Comparison of ENCODE assay signal across 7 cellular contexts in the genomic region with DNA sequence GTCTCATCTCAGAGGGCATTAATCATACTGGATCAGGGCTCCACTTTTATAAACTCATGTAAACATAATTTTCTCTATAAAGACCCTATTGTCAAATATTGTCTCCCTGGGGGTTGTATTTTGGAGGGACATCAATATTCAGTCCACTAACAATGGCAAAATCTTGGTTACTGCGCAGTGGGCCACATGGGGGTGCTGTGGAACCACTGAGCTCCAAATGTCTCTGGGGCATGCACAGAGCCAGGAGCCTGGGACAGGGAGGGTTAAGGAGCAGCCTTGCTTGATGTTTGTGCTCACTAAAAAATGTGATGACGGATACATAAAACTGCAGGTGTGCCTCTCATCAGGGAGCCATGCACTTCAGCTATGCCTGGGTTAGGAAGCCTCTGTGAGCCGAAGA.
A peak's percentile ranks its signal among the peaks of the same experiment; 100 is the strongest.
DNase-seq lines count a peak whose midpoint lies in the region; ATAC-seq and TF ChIP-seq lines count a peak whose summit lies in the region.

No MANE protein-coding gene starts in this region.

- H3K9me3 ChIP-seq in PC-9 (ENCODE audit: insufficient read depth, low read depth) (no peaks in the 10 kb centered on the region), tibial artery (no peaks in the 10 kb centered on the region)

- no peaks in the 10 kb centered on the region for H3K36me3 ChIP-seq in PC-9 (ENCODE audit: low read depth)
- H3K36me3 ChIP-seq in tibial artery = no peaks in the 10 kb centered on the region

- H3K79me2 ChIP-seq in PC-9 (ENCODE audit: low read depth) = no peaks in the 10 kb centered on the region

- intact Hi-C loops in PC-9 (cut with micrococcal nuclease; ENCODE audit: unreplicated experiment) (loop anchor here (5.0 to 10.0 kb wide), 6 partner anchors 177 to 637 kb away; no protein-coding TSS in a partner anchor), tibial artery (cut with DNase I; ENCODE audit: low total_unique reads) (no loop called here)

- ATAC-seq in GM21737 (IDR thresholded peaks at IDR 0.05; ENCODE audit: unreplicated experiment) = no peak

- no peak overlapping the region for H3K27ac ChIP-seq in PC-9
- H3K27ac ChIP-seq in tibial artery = no peak overlapping the region

- in situ Hi-C loops in GM13976 (cut with MboI; ENCODE audit: low sequenced_read_pairs, unreplicated experiment) = no loop called here
- in situ Hi-C loops in astrocyte of the spinal cord (cut with HindIII; ENCODE audit: low sequenced_read_pairs) = no loop called here

- BruUV-seq in PC-9 (replicated peaks; lab: Mats Ljungman, UMichigan) = no TSS peak

- no peak overlapping the region for H3K4me3 ChIP-seq in PC-9
- H3K4me3 ChIP-seq in astrocyte of the spinal cord (ENCODE audit: low read depth, low read length) = no peak overlapping the region
- no peak overlapping the region for H3K4me3 ChIP-seq in tibial artery

- H3F3A ChIP-seq in PC-9 (ENCODE audit: insufficient read depth, low read depth) = no peaks in the 10 kb centered on the region

- no peak overlapping the region for H2AFZ ChIP-seq in PC-9

- H3K9me2 ChIP-seq in PC-9 (ENCODE audit: insufficient read depth) = no peaks in the 10 kb centered on the region

- H3K27me3 ChIP-seq in PC-9 (ENCODE audit: insufficient read depth, low read depth) (no peaks in the 10 kb centered on the region), tibial artery (no peaks in the 10 kb centered on the region)

- TF ChIP-seq CTCF in GM13976 (IDR thresholded peaks at IDR 0.05; ENCODE audit: borderline replicate concordance, control extremely low read depth, extremely low read depth, insufficient read depth, missing control alignments) (peak; percentile 28), PC-9 (conservative IDR thresholded peaks at IDR 0.05) (peak; percentile 65), astrocyte of the spinal cord (IDR thresholded peaks at IDR 0.05; ENCODE audit: low read depth, low read length) (peak; percentile 47), tibial artery (IDR thresholded peaks at IDR 0.05) (no peak)

- H3K4me2 ChIP-seq in PC-9 = no peak overlapping the region

- CTCF ChIA-PET in PC-9 (lab: Charles Lee) = interaction anchor here (0.5 to 1.1 kb wide), 5 partner anchors 16 to 581 kb away, joined by 3 to 8 read pairs (median 3); no protein-coding TSS in a partner anchor

- no peak for DNase-seq in GM13976 (ENCODE audit: low spot score)
- peak in 1 of 2 experiments; percentile 41 for DNase-seq in PC-9
- DNase-seq in astrocyte of the spinal cord (ENCODE audit: low read depth, low spot score) = no peak
- peak; percentile 64 for DNase-seq in stimulated activated CD4-positive, alpha-beta T cell treated with anti-CD3 and anti-CD28 coated beads, Interleukin-15, amount 100 ng/mL, for 24 hours
- DNase-seq in midbrain (lab: John Stamatoyannopoulos, UW) = no peak
- no peak for DNase-seq in tibial artery

- 0 out of 2 replicates have a peak, but pooled peaks cover 4% of the 10 kb centered on the region for H3K4me1 ChIP-seq in PC-9 (replicated peaks; ENCODE audit: insufficient read depth)
- peaks cover 0 to 4% (median 0%) of the 10 kb centered on the region in 4 donors for H3K4me1 ChIP-seq in tibial artery

- POLR2A ChIA-PET in PC-9 (lab: Charles Lee; ENCODE audit: unreplicated experiment) = no interaction called here

- H4K20me1 ChIP-seq in PC-9 (ENCODE audit: insufficient read depth) = no peaks in the 10 kb centered on the region

Comparison
In these comparisons a context has a peak if more than half of its experiments do, and no peak if none do; other contexts are left out.
1. CTCF ChIP-seq: peak in GM13976 (single experiment), PC-9 (single experiment) and astrocyte of the spinal cord (single experiment); none in tibial artery (0 of 2).